ENCODE assay signal across 18 cellular contexts in the genomic region with DNA sequence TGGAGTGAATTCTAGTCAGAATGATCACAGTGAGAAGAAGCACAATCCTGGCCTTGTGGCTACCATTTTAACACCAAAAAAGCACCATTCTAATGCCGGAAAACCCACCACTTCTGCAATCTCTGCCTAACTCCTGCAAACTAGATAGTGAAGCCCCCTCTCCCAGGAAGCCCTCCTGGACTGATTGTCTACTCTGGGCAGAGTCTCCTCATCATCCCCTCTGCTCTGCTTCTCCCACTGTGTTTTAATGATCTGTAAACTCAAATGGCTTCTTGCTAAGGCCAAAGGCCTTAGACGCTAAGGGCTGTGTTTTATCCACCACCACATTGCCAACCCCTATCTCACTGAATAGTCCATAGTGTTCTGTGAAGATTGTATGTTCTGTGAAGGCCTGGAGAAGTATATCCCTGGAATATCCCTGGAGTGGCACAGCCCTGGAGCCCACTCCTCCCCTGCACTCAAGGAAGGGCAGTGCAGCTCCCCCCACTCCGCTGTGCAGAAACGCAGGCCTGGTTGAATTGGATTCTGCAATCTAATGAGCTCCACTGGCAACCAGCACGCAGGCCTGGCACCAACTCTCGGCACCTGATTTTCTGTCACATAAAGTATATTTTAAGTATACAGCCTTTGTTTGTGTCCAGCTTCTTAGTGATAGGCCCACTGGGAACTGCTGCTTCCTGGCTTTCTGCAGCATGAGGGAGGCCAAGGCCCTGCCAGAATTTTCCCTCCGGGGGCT.
"Had no signal": no experiment of that assay in that cellular context is flagged by ENCODE, and none has a peak within 500 bp of the region (broad histone marks: within the 10 kb centered on the region; RNA-seq: fewer than 3 reads in every experiment).

No MANE protein-coding gene starts in this region.

- H3K9me3 ChIP-seq: ascending aorta, esophagus squamous epithelium, SJSA1, vagina had no signal

- H3K4me3 Mint-ChIP-seq: activated B cell treated with CpG ODN at 0.5 μM for 24 hours; activated CD4-positive, alpha-beta T cell treated with anti-CD3 and anti-CD28 coated beads, Interleukin-2, amount 10 ng/mL, durations not matched to agents 24 days and 14 days; activated naive CD8-positive, alpha-beta T cell treated with anti-CD3 and anti-CD28 coated beads, Interleukin-2, amount 50 U/mL, for 24 hours; immature natural killer cell; stimulated activated effector memory CD8-positive, alpha-beta T cell treated with anti-CD3 and anti-CD28 coated beads, Interleukin-12 subunit alpha, Interleukin-12 subunit beta, amount 100 ng/mL, for 72 hours; T-helper 2 cell treated with Interferon-gamma antibody and Interleukin-4, amounts not matched to agents 5 μg/mL and 100 μg/mL, for 36 hours had no signal

- FAIRE-seq: bronchial epithelial cell, colon had no signal

- H3K36me3 ChIP-seq: ascending aorta, esophagus squamous epithelium, SJSA1, tibial artery, vagina had no signal

- H3K4me3 ChIP-seq: ascending aorta, esophagus squamous epithelium, SJSA1, tibial artery, vagina had no signal

- H3K36me3 Mint-ChIP-seq: immature natural killer cell; stimulated activated effector memory CD8-positive, alpha-beta T cell treated with anti-CD3 and anti-CD28 coated beads, Interleukin-12 subunit alpha, Interleukin-12 subunit beta, amount 100 ng/mL, for 72 hours had no signal

- H3K27me3 Mint-ChIP-seq: activated B cell treated with CpG ODN at 0.5 μM for 24 hours; activated CD4-positive, alpha-beta T cell treated with anti-CD3 and anti-CD28 coated beads, Interleukin-2, amount 10 ng/mL, durations not matched to agents 24 days and 14 days; activated naive CD8-positive, alpha-beta T cell treated with anti-CD3 and anti-CD28 coated beads, Interleukin-2, amount 50 U/mL, for 24 hours had no signal

- H3K9me3 Mint-ChIP-seq: activated B cell treated with CpG ODN at 0.5 μM for 24 hours; activated CD4-positive, alpha-beta T cell treated with anti-CD3 and anti-CD28 coated beads, Interleukin-2, amount 10 ng/mL, durations not matched to agents 24 days and 14 days; activated naive CD8-positive, alpha-beta T cell treated with anti-CD3 and anti-CD28 coated beads, Interleukin-2, amount 50 U/mL, for 24 hours; stimulated activated effector memory CD8-positive, alpha-beta T cell treated with anti-CD3 and anti-CD28 coated beads, Interleukin-12 subunit alpha, Interleukin-12 subunit beta, amount 100 ng/mL, for 72 hours; T-helper 2 cell treated with Interferon-gamma antibody and Interleukin-4, amounts not matched to agents 5 μg/mL and 100 μg/mL, for 36 hours had no signal

- H3K27ac ChIP-seq: ascending aorta, esophagus squamous epithelium, SJSA1, tibial artery, vagina had no signal

- H3K27me3 ChIP-seq: ascending aorta, esophagus squamous epithelium, SJSA1, tibial artery, vagina had no signal

- H3K27ac Mint-ChIP-seq: activated B cell treated with CpG ODN at 0.5 μM for 24 hours; activated CD4-positive, alpha-beta T cell treated with anti-CD3 and anti-CD28 coated beads, Interleukin-2, amount 10 ng/mL, durations not matched to agents 24 days and 14 days; activated naive CD8-positive, alpha-beta T cell treated with anti-CD3 and anti-CD28 coated beads, Interleukin-2, amount 50 U/mL, for 24 hours; immature natural killer cell; stimulated activated effector memory CD8-positive, alpha-beta T cell treated with anti-CD3 and anti-CD28 coated beads, Interleukin-12 subunit alpha, Interleukin-12 subunit beta, amount 100 ng/mL, for 72 hours; T-helper 2 cell treated with Interferon-gamma antibody and Interleukin-4, amounts not matched to agents 5 μg/mL and 100 μg/mL, for 36 hours had no signal

- H3K4me1 Mint-ChIP-seq: activated B cell treated with CpG ODN at 0.5 μM for 24 hours; activated CD4-positive, alpha-beta T cell treated with anti-CD3 and anti-CD28 coated beads, Interleukin-2, amount 10 ng/mL, durations not matched to agents 24 days and 14 days; activated naive CD8-positive, alpha-beta T cell treated with anti-CD3 and anti-CD28 coated beads, Interleukin-2, amount 50 U/mL, for 24 hours; immature natural killer cell; stimulated activated effector memory CD8-positive, alpha-beta T cell treated with anti-CD3 and anti-CD28 coated beads, Interleukin-12 subunit alpha, Interleukin-12 subunit beta, amount 100 ng/mL, for 72 hours had no signal

- ATAC-seq: activated naive CD8-positive, alpha-beta T cell treated with anti-CD3 and anti-CD28 coated beads, Interleukin-2, amount 50 U/mL, for 24 hours; stimulated activated effector memory CD8-positive, alpha-beta T cell treated with anti-CD3 and anti-CD28 coated beads, Interleukin-12 subunit alpha, Interleukin-12 subunit beta, amount 100 ng/mL, for 72 hours had no signal

- H3K4me1 ChIP-seq: ascending aorta, esophagus squamous epithelium, SJSA1, tibial artery had no signal

- DNase-seq: activated B cell treated with CpG ODN at 0.5 μM for 24 hours; activated CD4-positive, alpha-beta T cell treated with anti-CD3 and anti-CD28 coated beads, Interleukin-2, amount 10 ng/mL, durations not matched to agents 24 days and 14 days; activated CD8-positive, alpha-beta memory T cell treated with anti-CD3 and anti-CD28 coated beads for 24 hours; activated naive CD4-positive, alpha-beta T cell; activated naive CD8-positive, alpha-beta T cell treated with anti-CD3 and anti-CD28 coated beads, Interleukin-2, amount 50 U/mL, for 24 hours; activated T-cell treated with anti-CD3 and anti-CD28 coated beads for 4 hours; esophagus squamous epithelium; immature natural killer cell; mesendoderm; SW 1271 had no signal
